In the genomic region with DNA sequence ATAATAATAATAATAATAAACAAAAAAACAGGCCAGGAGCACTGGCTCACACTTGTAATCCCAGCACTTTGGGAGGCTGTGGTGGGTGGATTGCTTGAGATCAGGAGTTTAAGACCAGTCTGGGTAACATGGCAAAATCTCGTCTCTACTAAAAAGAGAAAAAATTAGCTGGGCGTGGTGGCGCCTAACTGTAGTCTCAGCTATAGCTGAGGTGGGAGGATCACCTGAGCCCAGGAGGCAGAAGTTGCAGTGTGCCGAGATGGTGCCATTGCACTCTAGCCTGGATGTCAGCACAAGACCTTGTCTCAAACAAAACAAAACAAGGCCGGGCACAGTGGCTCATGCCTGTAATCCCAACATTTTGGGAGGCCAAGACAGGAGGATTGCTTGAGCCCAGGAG, we compare ENCODE assay signal across 10 cellular contexts. TPM values are rescaled to one million over a fixed set of nuclear protein-coding genes. Genes with fewer than 3 reads are reported as not detected.
"Had no signal": no experiment of that assay in that cellular context is flagged by ENCODE, and none has a peak within 500 bp of the region (broad histone marks: within the 10 kb centered on the region; RNA-seq: fewer than 3 reads in every experiment).

No MANE protein-coding gene starts in this region.

- H3K4me1 ChIP-seq: HAP-1 had no signal

- H3K9me3 ChIP-seq: HAP-1 had no signal

- H3K4me3 ChIP-seq: GM23248, HAP-1 had no signal

- ATAC-seq: HCT116, HepG2 had no signal

- H3K27ac ChIP-seq: GM23248, HL-60 had no signal

- DNase-seq: GM23248, GOT3, H7, HFFc6, KBM-7 had no signal

RNA-seq across cellular contexts. Expression of a gene that starts 23.9 kb away (rescaled TPM):
- total RNA-seq: GM23248, HT1080 had no signal
